1 cellular context compared by ENCODE assay signal in genomic region chr11:66904561-66904960, GRCh38.
TF ChIP-seq lines count a peak whose summit lies in the region.

No MANE protein-coding gene starts in this region.

TF ChIP-seq in SK-N-SH, 30 proteins besides CTCF, POLR2A, EP300 and RAD21 (continued from another document):
- TF ChIP-seq ZBTB33 (IDR thresholded peaks at IDR 0.05; ENCODE audit: borderline replicate concordance, low read depth): no peak
- TF ChIP-seq TEAD4 (IDR thresholded peaks at IDR 0.05; ENCODE audit: borderline replicate concordance, insufficient read depth): no peak
- TF ChIP-seq USF2 (IDR thresholded peaks at IDR 0.05; ENCODE audit: borderline replicate concordance, low read depth, low read length): no peak
- no peak for TF ChIP-seq EZH2phosphoT487 (IDR thresholded peaks at IDR 0.05; ENCODE audit: borderline replicate concordance, low read depth)
- TF ChIP-seq USF1 (IDR thresholded peaks at IDR 0.05; ENCODE audit: borderline replicate concordance, low read depth): no peak
- TF ChIP-seq IRF3 (IDR thresholded peaks at IDR 0.05; ENCODE audit: low read depth, low read length): no peak
- TF ChIP-seq MEF2A (IDR thresholded peaks at IDR 0.05; ENCODE audit: borderline replicate concordance, low read depth): no peak
- TF ChIP-seq RFX5 (IDR thresholded peaks at IDR 0.05; ENCODE audit: low read length): no peak
- no peak for TF ChIP-seq YY1 (IDR thresholded peaks at IDR 0.05; ENCODE audit: low read depth)
- TF ChIP-seq SIN3A (IDR thresholded peaks at IDR 0.05; ENCODE audit: borderline replicate concordance, low read depth, low read length): no peak
- no peak for TF ChIP-seq MXI1 (IDR thresholded peaks at IDR 0.05; ENCODE audit: low read depth, low read length)
- no peak for TF ChIP-seq GABPA (IDR thresholded peaks at IDR 0.05; ENCODE audit: low read depth)
